1 cellular context compared by ENCODE assay signal in the genomic region with DNA sequence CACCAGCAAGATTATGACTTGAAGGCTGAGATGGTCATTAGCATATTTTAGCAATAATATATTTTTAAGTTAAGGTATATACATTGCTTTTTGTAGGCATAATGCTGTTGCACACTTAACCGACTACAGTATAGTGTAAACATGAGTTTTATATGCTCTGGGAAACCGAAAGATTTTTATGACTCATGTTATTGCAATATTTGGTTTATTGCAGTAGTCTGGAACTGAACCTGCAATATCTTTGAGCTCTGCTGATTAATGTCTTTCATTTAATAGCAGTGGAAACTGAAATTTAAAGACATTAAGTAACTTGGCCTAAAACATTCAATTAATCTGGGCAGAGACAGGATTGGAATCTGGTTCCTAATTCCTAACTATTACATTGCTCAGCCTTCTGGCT.
TF ChIP-seq lines count a peak whose summit lies in the region.

No MANE protein-coding gene starts in this region.

TF ChIP-seq in IMR-90, 13 proteins besides CTCF, POLR2A, EP300 and RAD21:
- TF ChIP-seq NFE2L2 (IDR thresholded peaks at IDR 0.05; ENCODE audit: low read depth, low read length) (no peak), CEBPB (IDR thresholded peaks at IDR 0.05; ENCODE audit: low read depth, low read length) (no peak), RCOR1 (IDR thresholded peaks at IDR 0.05; ENCODE audit: insufficient replicate concordance, low read length) (no peak), MAFK (IDR thresholded peaks at IDR 0.05; ENCODE audit: low read depth, low read length) (no peak), BHLHE40 (IDR thresholded peaks at IDR 0.05; ENCODE audit: low read depth, low read length) (no peak)
- TF ChIP-seq, protein P1, sequence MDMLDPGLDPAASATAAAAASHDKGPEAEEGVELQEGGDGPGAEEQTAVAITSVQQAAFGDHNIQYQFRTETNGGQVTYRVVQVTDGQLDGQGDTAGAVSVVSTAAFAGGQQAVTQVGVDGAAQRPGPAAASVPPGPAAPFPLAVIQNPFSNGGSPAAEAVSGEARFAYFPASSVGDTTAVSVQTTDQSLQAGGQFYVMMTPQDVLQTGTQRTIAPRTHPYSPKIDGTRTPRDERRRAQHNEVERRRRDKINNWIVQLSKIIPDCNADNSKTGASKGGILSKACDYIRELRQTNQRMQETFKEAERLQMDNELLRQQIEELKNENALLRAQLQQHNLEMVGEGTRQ (IDR thresholded peaks at IDR 0.05; ENCODE audit: low read depth, low read length) = no peak
